In genomic region chr9:2816476-2817141, GRCh38 we compare ENCODE assay signal across 11 cellular contexts. TPM values are rescaled to one million over a fixed set of nuclear protein-coding genes. Genes with fewer than 3 reads are reported as not detected.
DNase-seq lines count a peak whose midpoint lies in the region; ATAC-seq, FAIRE-seq and TF ChIP-seq lines count a peak whose summit lies in the region.
"Had no signal": no experiment of that assay in that cellular context is flagged by ENCODE, and none has a peak within 500 bp of the region (broad histone marks: within the 10 kb centered on the region; RNA-seq: fewer than 3 reads in every experiment).

No MANE protein-coding gene starts in this region.

- H3K36me3 ChIP-seq in adipocyte (ENCODE audit: control insufficient read depth, insufficient read depth, low read length, severe bottlenecking) (peaks cover 76% of the 10 kb centered on the region), gastroesophageal sphincter (peaks cover 0 to 17% of the 10 kb centered on the region in 2 donors), pancreas (no peaks in the 10 kb centered on the region)

- H3K27me3 Mint-ChIP-seq in Calu3 (ENCODE audit: unreplicated experiment) (no peaks in the 10 kb centered on the region), CD14-positive monocyte (ENCODE audit: low read depth in 3 of 3) (no peaks in the 10 kb centered on the region)

- TF ChIP-seq CTCF in Calu3 (IDR thresholded peaks at IDR 0.05; ENCODE audit: unreplicated experiment) = no peak
- TF ChIP-seq CTCF in gastroesophageal sphincter (IDR thresholded peaks at IDR 0.05) = no peak
- no peak for TF ChIP-seq CTCF in pancreas (IDR thresholded peaks at IDR 0.05)
- no peak for TF ChIP-seq CTCF in CD14-positive monocyte (IDR thresholded peaks at IDR 0.05)

- no peak for TF ChIP-seq POLR2A in gastroesophageal sphincter (IDR thresholded peaks at IDR 0.05)

- H3K4me3 Mint-ChIP-seq in Calu3 (ENCODE audit: low read depth, unreplicated experiment) (peak overlapping the region; percentile 36), CD14-positive monocyte (no peak overlapping the region)

- peaks cover 5% of the 10 kb centered on the region for H3K4me1 ChIP-seq in adipocyte (ENCODE audit: control insufficient read depth, insufficient read depth, low read length)
- H3K4me1 ChIP-seq in gastroesophageal sphincter = peaks cover 15 to 39% (median 17%) of the 10 kb centered on the region in 3 donors
- H3K4me1 ChIP-seq in pancreas = peaks cover 0 to 24% (median 8%) of the 10 kb centered on the region in 3 donors

- DNase-seq in Calu3 (peak; percentile 47), adipocyte (ENCODE audit: low read depth) (peak; percentile 95), pancreas (peak in 2 of 6 donors; percentile 27 to 46), CD14-positive monocyte (ENCODE audit: low spot score) (no peak), LoVo (ENCODE audit: low spot score) (no peak)
- DNase-seq: activated T-cell treated with anti-CD3 and anti-CD28 coated beads, Interleukin-2, amount 50 U/mL, for 1 hour; DMS 273 treated with DMSO at 0.1 percent for 48 hours; trophoblast cell had no signal

- H3K27ac ChIP-seq in gastroesophageal sphincter (peak overlapping the region; percentile 64 to 88 (median 82)), pancreas (peak overlapping the region; percentile 8 to 77 (median 72))

- intact Hi-C loops in Calu3 (cut with micrococcal nuclease; ENCODE audit: unreplicated experiment) (no loop called here), pancreas (cut with DNase I) (no loop called here), CD14-positive monocyte (cut with micrococcal nuclease) (no loop called here)

- ATAC-seq in gastroesophageal sphincter (peak; percentile 88), pancreas (peak; percentile 57 to 80 (median 72)), HG03457 (IDR thresholded peaks at IDR 0.05; ENCODE audit: unreplicated experiment) (no peak), GM18858 (IDR thresholded peaks at IDR 0.05; ENCODE audit: unreplicated experiment) (no peak)

- WGBS in gastroesophageal sphincter (ENCODE audit: low coverage in 1 of 2), 2 donors = 30 to 37% methylated on average over 6 of the region's 6 CpGs
- WGBS in pancreas, 2 donors = 62 to 64% methylated on average over 6 of the region's 6 CpGs

- no peaks in the 10 kb centered on the region for H3K9me3 ChIP-seq in adipocyte (ENCODE audit: control insufficient read depth, low read length)
- H3K9me3 ChIP-seq in gastroesophageal sphincter = no peaks in the 10 kb centered on the region
- H3K9me3 ChIP-seq in pancreas = no peaks in the 10 kb centered on the region

- H3K4me3 ChIP-seq in adipocyte (ENCODE audit: low read length) (no peak overlapping the region), gastroesophageal sphincter (no peak overlapping the region), pancreas (no peak overlapping the region)

- CTCF ChIA-PET in Calu3 (lab: Charles Lee) = interaction anchor here (1.1 to 1.7 kb wide), 2 partner anchors 10 to 13 kb away, joined by 3 to 5 read pairs; no protein-coding TSS in a partner anchor

- H3K36me3 Mint-ChIP-seq in Calu3 (ENCODE audit: insufficient read depth, unreplicated experiment) = peaks cover 19% of the 10 kb centered on the region
- peaks cover 51 to 67% of the 10 kb centered on the region in 2 donors for H3K36me3 Mint-ChIP-seq in CD14-positive monocyte

- peaks cover 36% of the 10 kb centered on the region for H3K4me1 Mint-ChIP-seq in Calu3 (ENCODE audit: low read depth, unreplicated experiment)
- no peaks in the 10 kb centered on the region for H3K4me1 Mint-ChIP-seq in CD14-positive monocyte

- no TSS peak for BruUV-seq in Calu3 (replicated peaks; lab: Mats Ljungman, UMichigan)

- H3K27ac Mint-ChIP-seq in Calu3 (ENCODE audit: unreplicated experiment) = peak overlapping the region; percentile 78
- H3K27ac Mint-ChIP-seq in CD14-positive monocyte = no peak overlapping the region

- H3K9me3 Mint-ChIP-seq in Calu3 (ENCODE audit: low read depth, unreplicated experiment) (no peaks in the 10 kb centered on the region), CD14-positive monocyte (no peaks in the 10 kb centered on the region)

- H3K27me3 ChIP-seq in adipocyte (replicated peaks; ENCODE audit: control insufficient read depth, insufficient read depth, low read length) = no peaks in the 10 kb centered on the region
- no peaks in the 10 kb centered on the region for H3K27me3 ChIP-seq in gastroesophageal sphincter
- no peaks in the 10 kb centered on the region for H3K27me3 ChIP-seq in pancreas

- no peak for TF ChIP-seq EP300 in gastroesophageal sphincter (IDR thresholded peaks at IDR 0.05)

- FAIRE-seq in pancreas (lab: Jason Lieb, UNC) = peak; percentile 97

- H3K9ac ChIP-seq in adipocyte (ENCODE audit: low read length) = no peak overlapping the region

RNA-seq across cellular contexts. Expression of gene PUM3, which starts 27.3 kb away (rescaled TPM):
- 48.9 and 56.3 TPM in 2 replicates for total RNA-seq in Calu3 (2022)
- 10 to 100 TPM; 16.7 to 30.6 (median 28.7) TPM for total RNA-seq in gastroesophageal sphincter
- 10 to 100 TPM; 12.2 to 22.7 (median 19.2) TPM for total RNA-seq in pancreas
- 10 to 100 TPM; 19.2 to 34.4 TPM for polyA plus RNA-seq in pancreas
- polyA plus RNA-seq in CD14-positive monocyte = 1 to 10 TPM; 5.9 to 6.6 TPM

Comparison
In these comparisons a context has a peak if more than half of its experiments do, and no peak if none do; other contexts are left out.
1. DNase-seq: peak in Calu3 (single experiment) and adipocyte (single experiment); none in CD14-positive monocyte (single experiment) and LoVo (single experiment).
2. ATAC-seq: peak in gastroesophageal sphincter (single experiment) and pancreas (4 of 4); none in HG03457 (single experiment) and GM18858 (single experiment).